8 cellular contexts compared by ENCODE assay signal in the genomic region with DNA sequence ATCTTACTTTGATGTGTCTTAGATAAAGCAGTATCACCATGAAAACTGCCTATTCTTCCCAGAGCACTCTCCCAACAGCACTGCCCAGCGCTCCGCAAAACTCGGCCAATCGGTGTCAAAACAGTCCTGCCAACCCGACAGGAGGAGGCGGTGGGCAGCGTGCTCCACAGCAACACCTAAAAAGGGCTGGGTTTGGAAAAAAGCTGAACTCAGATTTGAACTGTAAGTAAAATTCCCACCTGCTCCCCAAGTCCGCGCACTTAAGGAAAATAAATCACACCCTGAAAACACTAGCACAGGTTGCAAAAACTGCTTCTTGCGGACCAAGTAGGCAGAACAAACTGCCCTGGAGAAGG. TPM values are rescaled to one million over a fixed set of nuclear protein-coding genes. Genes with fewer than 3 reads are reported as not detected.
DNase-seq lines count a peak whose midpoint lies in the region; ATAC-seq and TF ChIP-seq lines count a peak whose summit lies in the region.

No MANE protein-coding gene starts in this region.

- peak overlapping the region; percentile 94 to 99 (median 96) for H3K4me3 Mint-ChIP-seq in immature natural killer cell

- peak overlapping the region; percentile 80 to 94 (median 89) for H3K27ac Mint-ChIP-seq in immature natural killer cell

- H3K9me3 ChIP-seq in skeletal muscle satellite cell (replicated peaks; ENCODE audit: low read length), result no peaks in the 10 kb centered on the region

- H3K9me3 Mint-ChIP-seq in immature natural killer cell, result no peaks in the 10 kb centered on the region

- intact Hi-C loops in Right ventricle myocardium inferior (cut with DNase I) (loop anchor here (2.0 kb wide), 1 partner anchor 60 kb away; a partner anchor contains a TSS), cardiac septum (cut with DNase I) (loop anchor here (5.0 kb wide), 2 partner anchors 57 to 112 kb away; a partner anchor contains a TSS)

- peak; percentile 51 for ATAC-seq in Right ventricle myocardium inferior
- peak; percentile 19 for ATAC-seq in HG02870 (IDR thresholded peaks at IDR 0.05; ENCODE audit: unreplicated experiment)
- ATAC-seq in HG03280 (IDR thresholded peaks at IDR 0.05; ENCODE audit: unreplicated experiment), result no peak

- peak; percentile 33 for TF ChIP-seq CTCF in brain microvascular endothelial cell (IDR thresholded peaks at IDR 0.05; ENCODE audit: low read depth, low read length, missing control alignments)

- H3K27me3 ChIP-seq in brain microvascular endothelial cell (replicated peaks) (no peaks in the 10 kb centered on the region), skeletal muscle satellite cell (ENCODE audit: control insufficient read depth, insufficient read depth, low read length) (no peaks in the 10 kb centered on the region)

- peak overlapping the region; percentile 88 for H3K9ac ChIP-seq in skeletal muscle satellite cell (ENCODE audit: low read depth, low read length)

- H3K27ac ChIP-seq in brain microvascular endothelial cell, result peak overlapping the region; percentile 35

- no peaks in the 10 kb centered on the region for H3K36me3 Mint-ChIP-seq in immature natural killer cell

- H3K4me3 ChIP-seq in brain microvascular endothelial cell (ENCODE audit: low read depth, low read length) (peak overlapping the region; percentile 94), skeletal muscle satellite cell (ENCODE audit: low read length) (peak overlapping the region; percentile 89)

- peaks cover 2 to 11% (median 3%) of the 10 kb centered on the region in 3 donors for H3K27me3 Mint-ChIP-seq in immature natural killer cell (ENCODE audit: low read depth in 3 of 3)

- H3K36me3 ChIP-seq in brain microvascular endothelial cell (replicated peaks) (no peaks in the 10 kb centered on the region), skeletal muscle satellite cell (ENCODE audit: insufficient read depth, low read length) (no peaks in the 10 kb centered on the region)

- in situ Hi-C loops in brain microvascular endothelial cell (cut with HindIII; ENCODE audit: low pct_ligation_motif_present, low sequenced_read_pairs), result no loop called here

- peak overlapping the region; percentile 92 for H3K4me2 ChIP-seq in skeletal muscle satellite cell (ENCODE audit: low read length)

- DNase-seq in Right ventricle myocardium inferior (ENCODE audit: missing footprints) (peak; percentile 64), cardiac septum (ENCODE audit: low spot score) (no peak), NCI-H774 (lab: John Stamatoyannopoulos, UW) (peak; percentile 34), brain microvascular endothelial cell (no peak), immature natural killer cell (no peak)

- peaks cover 40 to 60% of the 10 kb centered on the region in 2 donors for H3K4me1 Mint-ChIP-seq in immature natural killer cell

- peaks cover 39% of the 10 kb centered on the region for H3K4me1 ChIP-seq in skeletal muscle satellite cell (ENCODE audit: control insufficient read depth, insufficient read depth, low read length)

RNA-seq across cellular contexts. Expression of a gene that starts 0.7 kb away (rescaled TPM):
- total RNA-seq in Right ventricle myocardium inferior (21.5 TPM), cardiac septum (24.3 TPM)
- polyA plus RNA-seq in immature natural killer cell, result 10 to 100 TPM in 2 of 3 donors, 1 to 10 TPM in 1; 7.2 to 18.4 (median 11.1) TPM
- 18.8 and 22.1 TPM in 2 replicates for total RNA-seq in skeletal muscle satellite cell (2012; rRNA removed)

RNA-seq across cellular contexts. Expression of a gene that starts 59.8 kb away (rescaled TPM):
- 23.2 TPM for total RNA-seq in Right ventricle myocardium inferior
- 29.0 TPM for total RNA-seq in cardiac septum
- 1 to 10 TPM; 3.0 to 8.8 (median 7.2) TPM for polyA plus RNA-seq in immature natural killer cell
- total RNA-seq in skeletal muscle satellite cell (2012; rRNA removed), result 20.1 and 21.8 TPM in 2 replicates

Comparison
In these comparisons a context has a peak if more than half of its experiments do, and no peak if none do; other contexts are left out.
1. DNase-seq: peak in Right ventricle myocardium inferior (single experiment) and NCI-H774 (single experiment); none in cardiac septum (single experiment), brain microvascular endothelial cell (single experiment) and immature natural killer cell (0 of 3).